In genomic region chr20:3798908-3799248, GRCh38 we compare ENCODE assay signal across 1 cellular context.
TF ChIP-seq lines count a peak whose summit lies in the region.

No MANE protein-coding gene starts in this region.

TF ChIP-seq in HepG2, 621 proteins besides CTCF, POLR2A, EP300 and RAD21:
- no peak for TF ChIP-seq POGK (CRISPR knock-in tag; conservative IDR thresholded peaks at IDR 0.05)
- TF ChIP-seq NRL (CRISPR knock-in tag; IDR thresholded peaks at IDR 0.05; ENCODE audit: borderline replicate concordance) = no peak
- TF ChIP-seq THAP7 (CRISPR knock-in tag; IDR thresholded peaks at IDR 0.05) = 0 out of 2 replicates have a peak, but pooled peaks have one; percentile 26
- 0 out of 2 replicates have a peak, but pooled peaks have one; percentile 66 for TF ChIP-seq KLF13 (CRISPR knock-in tag; IDR thresholded peaks at IDR 0.05)
- TF ChIP-seq ZFX (CRISPR knock-in tag; IDR thresholded peaks at IDR 0.05; ENCODE audit: low read depth) = peak; percentile 28; the same call in 1 of the 2 replicates
- TF ChIP-seq PHF8 (CRISPR knock-in tag; IDR thresholded peaks at IDR 0.05) = 0 out of 2 replicates have a peak, but pooled peaks have one; percentile 23
